ENCODE assay signal across 19 cellular contexts in the genomic region with DNA sequence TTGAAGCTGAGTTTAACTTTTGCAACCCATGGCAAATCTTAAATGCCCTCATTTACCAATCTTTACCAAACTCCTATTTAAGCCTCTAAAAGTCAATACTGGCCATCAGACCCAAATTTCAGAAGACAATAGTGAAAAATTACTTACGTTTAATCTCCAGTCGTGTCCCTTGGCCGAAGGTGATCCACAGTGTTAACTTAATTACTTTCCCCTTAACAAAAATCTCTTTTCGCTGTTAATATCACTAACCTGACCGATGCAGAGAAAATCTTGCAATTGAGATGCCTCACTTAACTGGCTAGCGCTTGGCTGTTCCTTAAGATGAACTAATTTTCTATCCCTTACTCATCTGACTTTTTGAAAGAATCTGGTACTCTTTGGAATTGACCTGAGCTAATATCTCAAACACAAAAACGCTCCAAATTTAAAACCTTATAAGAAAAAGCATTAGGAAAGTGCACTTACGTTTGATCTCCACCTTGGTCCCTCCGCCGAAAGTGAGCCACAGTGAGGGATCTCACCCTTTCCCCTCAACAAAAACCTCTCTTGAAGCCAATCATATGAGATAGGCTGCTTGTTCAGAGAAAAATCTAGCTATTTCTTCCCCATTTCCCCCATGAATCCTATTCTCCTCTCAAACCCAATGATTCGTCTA.
DNase-seq lines count a peak whose midpoint lies in the region; ATAC-seq and TF ChIP-seq lines count a peak whose summit lies in the region.
"Had no signal": no experiment of that assay in that cellular context is flagged by ENCODE, and none has a peak within 500 bp of the region (broad histone marks: within the 10 kb centered on the region; RNA-seq: fewer than 3 reads in every experiment).

No MANE protein-coding gene starts in this region.

- DNase-seq in GM06990 (ENCODE audit: extremely low read depth, insufficient read length) (no peak), psoas muscle (no peak), COLO829 (ENCODE audit: low spot score) (no peak), colonic mucosa (no peak), PC-3 (no peak), NCI-H526 (lab: John Stamatoyannopoulos, UW) (no peak)
- DNase-seq: ACHN; CD4-positive, alpha-beta memory T cell; H7; Kasumi-1; NCI-H1436; NCI-H2081; NCI-H524 treated with DMSO at 0.1 percent for 48 hours; PC-9; Right ventricle myocardium superior; SK-N-SH had no signal

- no peak overlapping the region for H3K27ac ChIP-seq in psoas muscle
- H3K27ac ChIP-seq in colonic mucosa, result no peak overlapping the region
- no peak overlapping the region for H3K27ac ChIP-seq in PC-3 (ENCODE audit: low read length)
- H3K27ac ChIP-seq: PC-9 had no signal

- no peaks in the 10 kb centered on the region for H3K79me2 ChIP-seq in PC-3 (ENCODE audit: low read length)

- no peaks in the 10 kb centered on the region for H3K9me2 ChIP-seq in PC-3 (replicated peaks; ENCODE audit: low read length)
- H3K9me2 ChIP-seq: SK-N-SH had no signal

- H3K4me1 ChIP-seq in psoas muscle (no peaks in the 10 kb centered on the region), colonic mucosa (no peaks in the 10 kb centered on the region), PC-3 (ENCODE audit: insufficient read depth, low read length) (no peaks in the 10 kb centered on the region)

- no TSS peak for BruUV-seq in PC-3 (replicated peaks; lab: Mats Ljungman, UMichigan)

- POLR2A ChIA-PET in PC-3 (lab: Charles Lee; ENCODE audit: unreplicated experiment), result no interaction called here

- H3K4me3 ChIP-seq in GM06990 (replicated peaks; ENCODE audit: low read depth, low read length), result peak overlapping the region; percentile 49
- peak overlapping the region; percentile 33 for H3K4me3 ChIP-seq in psoas muscle
- no peak overlapping the region for H3K4me3 ChIP-seq in colonic mucosa
- no peak overlapping the region for H3K4me3 ChIP-seq in PC-3 (ENCODE audit: low read length)
- H3K4me3 ChIP-seq: PC-9 had no signal

- ATAC-seq in psoas muscle (no peak), PC-3 (no peak)
- ATAC-seq: HepG2 had no signal

- TF ChIP-seq CTCF in GM06990 (IDR thresholded peaks at IDR 0.05; ENCODE audit: insufficient read depth, low read length, poor library complexity, severe bottlenecking), result no peak
- no peak for TF ChIP-seq CTCF in psoas muscle (IDR thresholded peaks at IDR 0.05)
- no peak for TF ChIP-seq CTCF in colonic mucosa (IDR thresholded peaks at IDR 0.05)
- no peak for TF ChIP-seq CTCF in PC-3 (conservative IDR thresholded peaks at IDR 0.05; ENCODE audit: low read depth, low read length)

- no peak overlapping the region for H2AFZ ChIP-seq in PC-3 (ENCODE audit: low read length)
- H2AFZ ChIP-seq: PC-9 had no signal

- TF ChIP-seq POLR2A in GM18951 (IDR thresholded peaks at IDR 0.05; ENCODE audit: extremely low read depth, insufficient read depth, insufficient read length) (peak; percentile 39), Raji (IDR thresholded peaks at IDR 0.05; ENCODE audit: insufficient read depth, low read depth, low read length) (peak; percentile 4; the same call in 1 of the 2 replicates)

- CTCF ChIA-PET in PC-3 (lab: Charles Lee), result interaction anchor here (0.6 kb wide), 1 partner anchor 20 kb away, joined by 3 read pairs; no protein-coding TSS in a partner anchor

- no peaks in the 10 kb centered on the region for H3K27me3 ChIP-seq in GM06990 (replicated peaks; ENCODE audit: control insufficient read depth, insufficient read depth, low read length)
- peaks cover 0 to 2% (median 2%) of the 10 kb centered on the region in 3 donors for H3K27me3 ChIP-seq in psoas muscle (ENCODE audit: insufficient read depth in 3 of 3, low read length in 2 of 3)
- H3K27me3 ChIP-seq in colonic mucosa, result no peaks in the 10 kb centered on the region
- H3K27me3 ChIP-seq in PC-3 (ENCODE audit: low read length), result peaks cover 90% of the 10 kb centered on the region

- H3K9ac ChIP-seq in colonic mucosa (ENCODE audit: low read depth in 2 of 2, low read length in 2 of 2) (no peak overlapping the region), PC-3 (ENCODE audit: low read length) (no peak overlapping the region)
- H3K9ac ChIP-seq: SK-N-SH had no signal

- intact Hi-C loops in psoas muscle (cut with DNase I), result no loop called here
- intact Hi-C loops in colonic mucosa (cut with DNase I), result no loop called here
- intact Hi-C loops in PC-3 (cut with micrococcal nuclease), result no loop called here

- H3K36me3 ChIP-seq in GM06990 (ENCODE audit: control insufficient read depth, insufficient read depth, low read length) (peaks cover 1% of the 10 kb centered on the region; the same call in 1 of the 2 replicates), psoas muscle (ENCODE audit: insufficient read depth in 1 of 2, low read depth in 1 of 2) (no peaks in the 10 kb centered on the region), colonic mucosa (no peaks in the 10 kb centered on the region), PC-3 (ENCODE audit: low read depth, low read length) (no peaks in the 10 kb centered on the region)

- H3F3A ChIP-seq in PC-3 (ENCODE audit: low read length, unreplicated experiment), result no peaks in the 10 kb centered on the region

- 89 to 91% (median 91%) methylated on average over 11 of the region's 11 CpGs for WGBS in psoas muscle, 3 donors

- H3K9me3 ChIP-seq in psoas muscle, result no peaks in the 10 kb centered on the region
- no peaks in the 10 kb centered on the region for H3K9me3 ChIP-seq in colonic mucosa
- H3K9me3 ChIP-seq in PC-3 (ENCODE audit: low read length), result no peaks in the 10 kb centered on the region
- H3K9me3 ChIP-seq: SK-N-SH had no signal

- no peaks in the 10 kb centered on the region for H4K20me1 ChIP-seq in PC-3 (ENCODE audit: low read length)

- H3K4me2 ChIP-seq in PC-3 (ENCODE audit: low read length), result no peak overlapping the region
- H3K4me2 ChIP-seq: PC-9, SK-N-SH had no signal

- in situ Hi-C loops in GM18951 (cut with MboI; ENCODE audit: low sequenced_read_pairs, unreplicated experiment), result no loop called here

Comparison
In these comparisons a context has a peak if more than half of its experiments do, and no peak if none do; other contexts are left out.
1. H3K4me3 ChIP-seq: peak in GM06990 (single experiment) and psoas muscle (single experiment); none in colonic mucosa (single experiment) and PC-3 (single experiment).